In genomic region chr1:150548632-150549495, GRCh38 we compare ENCODE assay signal across 8 cellular contexts. TPM values are rescaled to one million over a fixed set of nuclear protein-coding genes. Genes with fewer than 3 reads are reported as not detected.
A peak's percentile ranks its signal among the peaks of the same experiment; 100 is the strongest.
DNase-seq lines count a peak whose midpoint lies in the region; ATAC-seq and TF ChIP-seq lines count a peak whose summit lies in the region.

Gene ADAMTSL4, plus strand, starts transcription at chr1:150549408. Its CDS starts 2,881 bp downstream, at chr1:150552289.

- peak; percentile 24 for DNase-seq in activated gamma-delta T cell (lab: John Stamatoyannopoulos, UW)
- no peak for DNase-seq in activated gamma-delta T cell treated with Interleukin-2 at 50 U/mL for 16 hours
- no peak for DNase-seq in SK-N-MC (ENCODE audit: low read depth, low spot score)
- peak; percentile 78 for DNase-seq in choroid plexus epithelial cell (ENCODE audit: low read depth)
- peak in 1 of 2 donors; percentile 64 for DNase-seq in left colon

- ATAC-seq in left colon (peak; percentile 74), HG02970 (IDR thresholded peaks at IDR 0.05; ENCODE audit: low FRiP score, unreplicated experiment) (no peak)

- no peak within 1 kb of the TSS for H3K27ac Mint-ChIP-seq in IgD-negative memory B cell
- no peak within 1 kb of the TSS for H3K27ac Mint-ChIP-seq in stimulated activated naive CD8-positive, alpha-beta T cell treated with anti-CD3 and anti-CD28 coated beads, Interleukin-15, Interleukin-2, amounts not matched to agents 100 ng/mL and 50 ng/mL, for 24 hours

- H3K9me3 Mint-ChIP-seq in IgD-negative memory B cell: peaks cover 0 to 3% (median 0%) of the 10 kb centered on the region in 3 donors
- H3K9me3 Mint-ChIP-seq in stimulated activated naive CD8-positive, alpha-beta T cell treated with anti-CD3 and anti-CD28 coated beads, Interleukin-15, Interleukin-2, amounts not matched to agents 100 ng/mL and 50 ng/mL, for 24 hours: no peaks in the 10 kb centered on the region

- intact Hi-C loops in left colon (cut with DNase I, micrococcal nuclease): no loop called here

- no peaks in the 10 kb centered on the region for H3K36me3 Mint-ChIP-seq in IgD-negative memory B cell
- no peaks in the 10 kb centered on the region for H3K36me3 Mint-ChIP-seq in stimulated activated naive CD8-positive, alpha-beta T cell treated with anti-CD3 and anti-CD28 coated beads, Interleukin-15, Interleukin-2, amounts not matched to agents 100 ng/mL and 50 ng/mL, for 24 hours (ENCODE audit: low read depth)

- H3K4me3 ChIP-seq in SK-N-MC: peak within 1 kb of the TSS; percentile 83
- peak within 1 kb of the TSS; percentile 60 for H3K4me3 ChIP-seq in choroid plexus epithelial cell (ENCODE audit: low read depth, low read length)

- peak within 1 kb of the TSS; percentile 75 to 92 (median 83) for H3K4me3 Mint-ChIP-seq in IgD-negative memory B cell
- H3K4me3 Mint-ChIP-seq in stimulated activated naive CD8-positive, alpha-beta T cell treated with anti-CD3 and anti-CD28 coated beads, Interleukin-15, Interleukin-2, amounts not matched to agents 100 ng/mL and 50 ng/mL, for 24 hours: peak within 1 kb of the TSS; percentile 79

- no peaks in the 10 kb centered on the region for H3K36me3 ChIP-seq in SK-N-MC (ENCODE audit: insufficient read depth, low read length)

- H3K9me3 ChIP-seq in SK-N-MC (ENCODE audit: low read depth, low read length): no peaks in the 10 kb centered on the region

- H3K27me3 Mint-ChIP-seq in IgD-negative memory B cell: peaks cover 29% of the 10 kb centered on the region
- H3K27me3 Mint-ChIP-seq in stimulated activated naive CD8-positive, alpha-beta T cell treated with anti-CD3 and anti-CD28 coated beads, Interleukin-15, Interleukin-2, amounts not matched to agents 100 ng/mL and 50 ng/mL, for 24 hours: peaks cover 36% of the 10 kb centered on the region

- no peak for TF ChIP-seq CTCF in choroid plexus epithelial cell (conservative IDR thresholded peaks at IDR 0.05; ENCODE audit: low read depth, low read length)

- H3K27ac ChIP-seq in SK-N-MC: no peak within 1 kb of the TSS

- peaks cover 12 to 22% (median 13%) of the 10 kb centered on the region in 3 donors for H3K4me1 Mint-ChIP-seq in IgD-negative memory B cell
- peaks cover 33% of the 10 kb centered on the region for H3K4me1 Mint-ChIP-seq in stimulated activated naive CD8-positive, alpha-beta T cell treated with anti-CD3 and anti-CD28 coated beads, Interleukin-15, Interleukin-2, amounts not matched to agents 100 ng/mL and 50 ng/mL, for 24 hours (ENCODE audit: low read depth)

- peak within 1 kb of the TSS; percentile 59 for H3K9ac ChIP-seq in SK-N-MC (ENCODE audit: insufficient read length)

RNA-seq across cellular contexts. Expression of gene ADAMTSL4, which starts in this region (rescaled TPM):
- polyA plus RNA-seq in IgD-negative memory B cell: 0.30 TPM
- total RNA-seq in left colon: 1 to 10 TPM; 6.9 to 9.5 TPM

Comparison
In these comparisons a context has a peak if more than half of its experiments do, and no peak if none do; other contexts are left out.
1. DNase-seq: peak in activated gamma-delta T cell (single experiment) and choroid plexus epithelial cell (single experiment); none in activated gamma-delta T cell treated with Interleukin-2 at 50 U/mL for 16 hours (single experiment) and SK-N-MC (single experiment).